In genomic region chr5:150001660-150002493, GRCh38 we compare ENCODE assay signal across 8 cellular contexts. TPM values are rescaled to one million over a fixed set of nuclear protein-coding genes. Genes with fewer than 3 reads are reported as not detected.
A peak's percentile ranks its signal among the peaks of the same experiment; 100 is the strongest.
DNase-seq lines count a peak whose midpoint lies in the region; ATAC-seq and TF ChIP-seq lines count a peak whose summit lies in the region.

No MANE protein-coding gene starts in this region.

- peak; percentile 66 for TF ChIP-seq CTCF in AG04449 (IDR thresholded peaks at IDR 0.05; ENCODE audit: insufficient read depth, low read length, missing control alignments)

- no peak for TF ChIP-seq POLR2A in GM18505 (IDR thresholded peaks at IDR 0.05; ENCODE audit: borderline replicate concordance, extremely low read depth, insufficient read depth, insufficient read length)

- H3K4me3 ChIP-seq in AG04449 (ENCODE audit: low read depth, low read length) (peak overlapping the region; percentile 98), mesodermal cell (ENCODE audit: extremely low read depth, insufficient read depth, low read length, poor library complexity, severe bottlenecking) (peak overlapping the region; percentile 83)

- 17 to 18% methylated on average over 5 to 7 of the region's 9 CpGs for WGBS in mesodermal cell (ENCODE audit: insufficient coverage in 2 of 2), 2 experiments

- H3K9me3 ChIP-seq in mesodermal cell (ENCODE audit: control insufficient read depth, low read length) = no peaks in the 10 kb centered on the region

- ATAC-seq in GM18505 (IDR thresholded peaks at IDR 0.05; ENCODE audit: unreplicated experiment) (peak; percentile 43), HG02981 (IDR thresholded peaks at IDR 0.05; ENCODE audit: unreplicated experiment) (peak; percentile 54)

- POLR2A ChIA-PET in AG04449 (lab: Yijun Ruan, JAX) = interaction anchor here (1.6 kb wide), 1 partner anchor 105 kb away, joined by 4 read pairs; no protein-coding TSS in a partner anchor

- H3K36me3 ChIP-seq in mesodermal cell (ENCODE audit: control insufficient read depth, insufficient read depth, low read length) = peaks cover 41% of the 10 kb centered on the region

- DNase-seq in AG04449 (ENCODE audit: low read depth, low spot score) = peak; percentile 37
- peak; percentile 69 for DNase-seq in NCI-H460 (ENCODE audit: extremely low read depth, low read depth)
- DNase-seq in activated CD4-positive, alpha-beta T cell treated with anti-CD3 and anti-CD28 coated beads, Interleukin-2, amount 50 U/mL, for 1 hour = peak; percentile 52
- peak; percentile 51 for DNase-seq in effector CD4-positive, alpha-beta T cell
- peak; percentile 66 for DNase-seq in stimulated activated CD8-positive, alpha-beta memory T cell treated with anti-CD3 and anti-CD28 coated beads, Interleukin-4, amount 100 ng/mL, for 48 hours

- no peak overlapping the region for H3K27ac ChIP-seq in mesodermal cell (ENCODE audit: low read depth, low read length, severe bottlenecking)

- CTCF ChIA-PET in AG04449 (lab: Yijun Ruan, JAX) = interaction anchor here (0.8 to 3.8 kb wide), 13 partner anchors 8 to 218 kb away, joined by 3 to 48 read pairs (median 4); no protein-coding TSS in a partner anchor

- H3K4me1 ChIP-seq in mesodermal cell (ENCODE audit: control insufficient read depth, insufficient read depth, low read length, poor library complexity, severe bottlenecking) = peaks cover 10% of the 10 kb centered on the region

RNA-seq across cellular contexts. Expression of gene HMGXB3, which starts 1.3 kb away (rescaled TPM):
- total RNA-seq in NCI-H460 (2014; rRNA removed; shearing (Covaris generic)) = 33.7 and 36.4 TPM in 2 replicates
- 71.5 and 78.2 TPM in 2 replicates for polyA plus RNA-seq in NCI-H460 (2014; cell fraction: nucleus; rRNA removed)
- polyA plus RNA-seq in mesodermal cell (2013, experiment 1 of 2) = 25.9 TPM
- 19.9 TPM for polyA plus RNA-seq in mesodermal cell (2013, experiment 2 of 2)

RNA-seq across cellular contexts. Expression of gene TIGD6, which starts 1.4 kb away (rescaled TPM):
- total RNA-seq in NCI-H460 (2014; rRNA removed; shearing (Covaris generic)) = 9.1 and 9.3 TPM in 2 replicates
- polyA plus RNA-seq in NCI-H460 (2014; cell fraction: nucleus; rRNA removed) = 4.4 and 11.7 TPM in 2 replicates
- 4.5 TPM for polyA plus RNA-seq in mesodermal cell (2013, experiment 1 of 2)
- 3.9 TPM for polyA plus RNA-seq in mesodermal cell (2013, experiment 2 of 2)

RNA-seq across cellular contexts. Expression of gene SLC26A2, which starts 41.3 kb away (rescaled TPM):
- 25.6 and 29.5 TPM in 2 replicates for total RNA-seq in NCI-H460 (2014; rRNA removed; shearing (Covaris generic))
- polyA plus RNA-seq in NCI-H460 (2014; cell fraction: nucleus; rRNA removed) = 31.1 and 46.6 TPM in 2 replicates
- 12.6 TPM for polyA plus RNA-seq in mesodermal cell (2013, experiment 1 of 2)
- 13.5 TPM for polyA plus RNA-seq in mesodermal cell (2013, experiment 2 of 2)

RNA-seq across cellular contexts. Expression of gene PDE6A, which starts 57.3 kb away (rescaled TPM):
- total RNA-seq in NCI-H460 (2014; rRNA removed; shearing (Covaris generic)) = 0.02 TPM in 1 of 2 replicates, not detected in the other
- 0.04 and 0.15 TPM in 2 replicates for polyA plus RNA-seq in NCI-H460 (2014; cell fraction: nucleus; rRNA removed)
- polyA plus RNA-seq in mesodermal cell (2013, experiment 1 of 2) = 0.04 TPM
- not detected for polyA plus RNA-seq in mesodermal cell (2013, experiment 2 of 2)
